ENCODE assay signal across 15 cellular contexts in the genomic region with DNA sequence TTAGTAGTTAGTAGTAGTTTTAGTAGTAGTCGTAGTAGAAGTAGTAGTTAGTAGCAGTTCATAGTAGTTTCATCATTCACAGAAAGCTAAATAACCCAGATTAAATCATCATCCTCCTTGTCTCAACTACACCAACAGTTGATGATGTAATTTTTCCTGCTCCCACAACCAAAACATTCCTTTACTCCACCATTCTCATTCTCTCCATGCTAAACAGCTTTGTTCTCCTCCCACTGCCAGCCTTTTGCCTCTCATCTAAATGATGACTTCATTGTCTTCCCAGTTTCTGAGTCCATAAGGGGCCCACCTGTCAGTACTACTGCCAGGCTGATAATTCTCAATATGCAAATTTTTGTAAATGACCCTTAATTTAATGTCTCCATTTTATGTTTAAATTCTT.
A peak's percentile ranks its signal among the peaks of the same experiment; 100 is the strongest.
DNase-seq lines count a peak whose midpoint lies in the region; ATAC-seq and TF ChIP-seq lines count a peak whose summit lies in the region.
"Had no signal": no experiment of that assay in that cellular context is flagged by ENCODE, and none has a peak within 500 bp of the region (broad histone marks: within the 10 kb centered on the region; RNA-seq: fewer than 3 reads in every experiment).

No MANE protein-coding gene starts in this region.

- H4K8ac ChIP-seq in IMR-90 (ENCODE audit: low read depth in 2 of 2, low read length in 2 of 2), result no peak overlapping the region

- no peak overlapping the region for H2AK9ac ChIP-seq in IMR-90 (replicated peaks; ENCODE audit: low read depth, low read length, poor library complexity)

- peaks cover 4% of the 10 kb centered on the region for H3K4me1 Mint-ChIP-seq in chondrocyte (ENCODE audit: low read depth)

- DNase-seq in AG09309 (ENCODE audit: low read depth), result peak; percentile 21
- DNase-seq in IMR-90, result peak; percentile 1
- peak; percentile 47 to 67 for DNase-seq in cardiac fibroblast (ENCODE audit: low read depth in 2 of 2)
- DNase-seq in kidney tubule cell (ENCODE audit: low spot score), result peak; percentile 42
- DNase-seq in lower lobe of right lung, result no peak
- no peak for DNase-seq in germinal center (ENCODE audit: low spot score)
- no peak for DNase-seq in chondrocyte (ENCODE audit: low spot score)
- DNase-seq: activated CD4-positive, alpha-beta T cell treated with anti-CD3 and anti-CD28 coated beads for 48 hours; activated T-cell treated with anti-CD3 and anti-CD28 coated beads, Interleukin-2, amount 50 U/mL, for 1 hour; hypothalamus; KG1; SHP77 treated with DMSO at 0.1 percent for 48 hours; stimulated activated CD4-positive, alpha-beta T cell treated with anti-CD3 and anti-CD28 coated beads, Interleukin-2, amount 100 ng/mL, for 48 hours had no signal

- H2BK5ac ChIP-seq in IMR-90 (ENCODE audit: low read depth, low read length, poor library complexity, severe bottlenecking), result no peak overlapping the region

- CTCF ChIA-PET in IMR-90 (lab: Yijun Ruan, JAX), result no interaction called here

- no peak overlapping the region for H3K27ac ChIP-seq in IMR-90 (ENCODE audit: insufficient read depth, low read length)
- no peak overlapping the region for H3K27ac ChIP-seq in lower lobe of right lung

- H3K9me3 ChIP-seq in IMR-90 (ENCODE audit: control insufficient read depth, insufficient read depth, low read length) (no peaks in the 10 kb centered on the region), lower lobe of right lung (no peaks in the 10 kb centered on the region)

- H3K4me2 ChIP-seq in IMR-90 (ENCODE audit: low read depth, low read length), result no peak overlapping the region

- no peaks in the 10 kb centered on the region for H3K27me3 Mint-ChIP-seq in chondrocyte (ENCODE audit: low read depth)

- TF ChIP-seq CTCF in AG09309 (IDR thresholded peaks at IDR 0.05; ENCODE audit: control insufficient read depth, insufficient read depth, low read depth, low read length, missing control alignments) (no peak), IMR-90 (conservative IDR thresholded peaks at IDR 0.05; ENCODE audit: low read depth, low read length) (no peak), cardiac fibroblast (IDR thresholded peaks at IDR 0.05; ENCODE audit: low read depth, low read length) (no peak), lower lobe of right lung (IDR thresholded peaks at IDR 0.05) (no peak), chondrocyte (IDR thresholded peaks at IDR 0.05) (no peak)

- H2AFZ ChIP-seq in IMR-90 (replicated peaks; ENCODE audit: low read length, poor library complexity), result no peak overlapping the region

- H4K91ac ChIP-seq in IMR-90 (ENCODE audit: insufficient read depth, low read depth, low read length), result no peak overlapping the region

- H3K9me3 Mint-ChIP-seq in chondrocyte (ENCODE audit: low read depth), result no peaks in the 10 kb centered on the region

- H3K4me3 ChIP-seq in AG09309 (ENCODE audit: control insufficient read depth, low read depth, low read length) (no peak overlapping the region), IMR-90 (ENCODE audit: insufficient read depth, low read depth, low read length) (no peak overlapping the region), cardiac fibroblast (replicated peaks in 1 of 2; ENCODE audit: low read depth in 2 of 2, low read length in 2 of 2) (no peak overlapping the region), lower lobe of right lung (no peak overlapping the region)

- intact Hi-C loops in IMR-90 (cut with micrococcal nuclease), result no loop called here
- intact Hi-C loops in lower lobe of right lung (cut with DNase I), result no loop called here

- H3K56ac ChIP-seq in IMR-90 (ENCODE audit: extremely low read depth, insufficient read depth, low read length), result no peak overlapping the region

- H3K9me1 ChIP-seq in IMR-90 (ENCODE audit: insufficient read depth, low read length), result no peaks in the 10 kb centered on the region

- no TSS peak for BruUV-seq in IMR-90 (replicated peaks; lab: Mats Ljungman, UMichigan)

- no peak overlapping the region for H2BK15ac ChIP-seq in IMR-90 (ENCODE audit: low read depth, low read length)

- H3K4me1 ChIP-seq in IMR-90 (ENCODE audit: control insufficient read depth, insufficient read depth, low read length), result no peaks in the 10 kb centered on the region
- no peaks in the 10 kb centered on the region for H3K4me1 ChIP-seq in lower lobe of right lung

- no peak for ATAC-seq in IMR-90 (ENCODE audit: low read depth)
- no peak for ATAC-seq in lower lobe of right lung
- ATAC-seq in HG02763 (IDR thresholded peaks at IDR 0.05; ENCODE audit: unreplicated experiment), result no peak
- ATAC-seq: sciatic nerve had no signal

- H3K27me3 ChIP-seq in IMR-90 (ENCODE audit: control insufficient read depth, insufficient read depth, low read length), result no peaks in the 10 kb centered on the region
- no peaks in the 10 kb centered on the region for H3K27me3 ChIP-seq in lower lobe of right lung (ENCODE audit: low read depth)

- H2AK5ac ChIP-seq in IMR-90 (ENCODE audit: low read depth, low read length), result no peak overlapping the region

- no peaks in the 10 kb centered on the region for H3K79me1 ChIP-seq in IMR-90 (ENCODE audit: low read depth in 1 of 2, low read length in 2 of 2)

- no peaks in the 10 kb centered on the region for H4K20me1 ChIP-seq in IMR-90 (ENCODE audit: insufficient read depth, low read length)

- H3K4me3 Mint-ChIP-seq in chondrocyte (ENCODE audit: unreplicated experiment), result no peak overlapping the region

- no peak overlapping the region for H3K18ac ChIP-seq in IMR-90 (ENCODE audit: low read depth, low read length)

- POLR2A ChIA-PET in IMR-90 (lab: Charles Lee; ENCODE audit: unreplicated experiment), result no interaction called here

- H3K9ac ChIP-seq in IMR-90 (ENCODE audit: low read depth, low read length), result no peak overlapping the region

- H3K36me3 ChIP-seq in IMR-90 (ENCODE audit: control insufficient read depth, insufficient read depth, low read length) (no peaks in the 10 kb centered on the region), lower lobe of right lung (no peaks in the 10 kb centered on the region)

- no peak for TF ChIP-seq RAD21 in IMR-90 (IDR thresholded peaks at IDR 0.05; ENCODE audit: low read length)

- no peak overlapping the region for H2BK20ac ChIP-seq in IMR-90 (ENCODE audit: low read depth, low read length)

- dilution Hi-C loops in IMR-90 (cut with HindIII; ENCODE audit: low sequenced_read_pairs, unreplicated experiment), result no loop called here

- H3K14ac ChIP-seq in IMR-90 (replicated peaks; ENCODE audit: low read depth, low read length), result no peak overlapping the region

- no peak overlapping the region for H2BK120ac ChIP-seq in IMR-90 (ENCODE audit: low read depth, low read length)

- in situ Hi-C loops in IMR-90 (cut with MboI; ENCODE audit: low sequenced_read_pairs), result no loop called here

- H4K5ac ChIP-seq in IMR-90 (ENCODE audit: low read depth, low read length), result no peak overlapping the region

- no peak overlapping the region for H3K4ac ChIP-seq in IMR-90 (ENCODE audit: low read depth, low read length)

- WGBS in IMR-90 (ENCODE audit: extremely low coverage in 2 of 2, insufficient read length in 1 of 2), 2 experiments, result no CpG with 5 or more reads among the region's 1 CpG

- no peaks in the 10 kb centered on the region for H3K36me3 Mint-ChIP-seq in chondrocyte (ENCODE audit: low read depth)

- no peak overlapping the region for H3K23ac ChIP-seq in IMR-90 (ENCODE audit: low read depth, low read length)

- TF ChIP-seq POLR2A in IMR-90 (IDR thresholded peaks at IDR 0.05; ENCODE audit: low read depth, low read length), result no peak

- no peak overlapping the region for H3K27ac Mint-ChIP-seq in chondrocyte (ENCODE audit: unreplicated experiment)

TF ChIP-seq in IMR-90, 13 proteins besides CTCF, POLR2A, EP300 and RAD21:
- TF ChIP-seq MAFK (IDR thresholded peaks at IDR 0.05; ENCODE audit: low read depth, low read length), result no peak
TF ChIP-seq in IMR-90: peak in this region for 0.

Comparison
In these comparisons a context has a peak if more than half of its experiments do, and no peak if none do; other contexts are left out.
1. DNase-seq: peak in AG09309 (single experiment), IMR-90 (single experiment), cardiac fibroblast (2 of 2) and kidney tubule cell (single experiment); none in lower lobe of right lung (single experiment), germinal center (single experiment) and chondrocyte (single experiment).